In genomic region chr3:99172736-99173657, GRCh38 we compare ENCODE assay signal across 7 cellular contexts.
DNase-seq lines count a peak whose midpoint lies in the region; ATAC-seq and TF ChIP-seq lines count a peak whose summit lies in the region.

No MANE protein-coding gene starts in this region.

- DNase-seq in DMS53 treated with DMSO at 0.1 percent for 48 hours (lab: John Stamatoyannopoulos, UW; ENCODE audit: unreplicated experiment) (peak; percentile 47), HS-5 (ENCODE audit: low read depth) (peak; percentile 25), Peyer's patch (peak in 1 of 3 donors; percentile 54), dermis microvascular lymphatic vessel endothelial cell (ENCODE audit: low read depth in 2 of 2) (peak; percentile 65 to 85), mesenteric fat pad (ENCODE audit: low spot score) (peak; percentile 71)

- ATAC-seq in GM19372 (IDR thresholded peaks at IDR 0.05; ENCODE audit: low read depth, unreplicated experiment): peak; percentile 76
- ATAC-seq in HG02571 (IDR thresholded peaks at IDR 0.05; ENCODE audit: unreplicated experiment): no peak

- TF ChIP-seq POLR2A in Peyer's patch (IDR thresholded peaks at IDR 0.05): no peak

- no peaks in the 10 kb centered on the region for H3K4me1 ChIP-seq in Peyer's patch

- no peaks in the 10 kb centered on the region for H3K36me3 ChIP-seq in Peyer's patch

- no peaks in the 10 kb centered on the region for H3K27me3 ChIP-seq in Peyer's patch

- no peaks in the 10 kb centered on the region for H3K9me3 ChIP-seq in Peyer's patch

- no peak overlapping the region for H3K27ac ChIP-seq in Peyer's patch

- no peak overlapping the region for H3K4me3 ChIP-seq in Peyer's patch

- peak in 4 of 6 experiments; percentile 30 to 46 (median 40) for TF ChIP-seq CTCF in Peyer's patch (IDR thresholded peaks at IDR 0.05)
